20 cellular contexts compared by ENCODE assay signal in genomic region chr2:109607766-109608165, GRCh38. TPM values are rescaled to one million over a fixed set of nuclear protein-coding genes. Genes with fewer than 3 reads are reported as not detected.
A peak's percentile ranks its signal among the peaks of the same experiment; 100 is the strongest.
DNase-seq lines count a peak whose midpoint lies in the region; FAIRE-seq and TF ChIP-seq lines count a peak whose summit lies in the region.
"Had no signal": no experiment of that assay in that cellular context is flagged by ENCODE, and none has a peak within 500 bp of the region (broad histone marks: within the 10 kb centered on the region; RNA-seq: fewer than 3 reads in every experiment).

No MANE protein-coding gene starts in this region.

- H3K27me3 ChIP-seq in osteoblast (ENCODE audit: insufficient read depth, low read length), result no peaks in the 10 kb centered on the region
- H3K27me3 ChIP-seq in right atrium auricular region, result no peaks in the 10 kb centered on the region
- H3K27me3 ChIP-seq: upper lobe of right lung had no signal

- FAIRE-seq in RCC 7860 (lab: Jason Lieb, UNC), result peak; percentile 78
- FAIRE-seq: D721Med, endometrium had no signal

- H2AFZ ChIP-seq in osteoblast (ENCODE audit: low read length), result no peak overlapping the region

- H3K36me3 ChIP-seq in osteoblast (ENCODE audit: insufficient read depth, low read length) (no peaks in the 10 kb centered on the region), right atrium auricular region (no peaks in the 10 kb centered on the region)
- H3K36me3 ChIP-seq: upper lobe of right lung had no signal

- no peaks in the 10 kb centered on the region for H4K20me1 ChIP-seq in osteoblast (ENCODE audit: insufficient read depth, low read length)

- no peak for TF ChIP-seq CTCF in osteoblast (IDR thresholded peaks at IDR 0.05; ENCODE audit: extremely low read depth, low read depth, low read length)
- TF ChIP-seq CTCF in coronary artery (IDR thresholded peaks at IDR 0.05), result no peak
- no peak for TF ChIP-seq CTCF in right atrium auricular region (IDR thresholded peaks at IDR 0.05)

- DNase-seq in EL (peak; percentile 41), RCC 7860 (ENCODE audit: low spot score) (no peak), dermis blood vessel endothelial cell (peak; percentile 24), osteoblast (ENCODE audit: insufficient read length, low spot score, missing footprints) (peak; percentile 29), coronary artery (ENCODE audit: low spot score) (no peak), right atrium auricular region (ENCODE audit: low spot score) (no peak), cerebellar nuclear complex (lab: John Stamatoyannopoulos, UW) (no peak)
- DNase-seq in activated CD4-positive, alpha-beta T cell treated with anti-CD3 and anti-CD28 coated beads, Interleukin-2, amount 50 U/mL, for 48 hours, result no peak
- DNase-seq: activated CD4-positive, alpha-beta T cell treated with anti-CD3 and anti-CD28 coated beads, Interleukin-2, amount 10 ng/mL, durations not matched to agents 24 days and 14 days; activated T-cell treated with anti-CD3 and anti-CD28 coated beads for 4 hours; central memory CD4-positive, alpha-beta T cell; head of caudate nucleus; islet precursor cell; midbrain; NCI-H1417; NK-92 treated with Interleukin-12 subunit alpha and Interleukin-12 subunit beta, amount 100 ng/mL, for 24 hours; upper lobe of right lung had no signal

- peaks cover 92% of the 10 kb centered on the region for H3K79me2 ChIP-seq in osteoblast (ENCODE audit: insufficient read depth, low read length)

- H3K9me3 ChIP-seq in osteoblast (ENCODE audit: low read depth, low read length) (no peaks in the 10 kb centered on the region), right atrium auricular region (no peaks in the 10 kb centered on the region)
- H3K9me3 ChIP-seq: upper lobe of right lung had no signal

- H3K4me1 ChIP-seq in osteoblast (ENCODE audit: insufficient read depth, low read length), result peaks cover 59% of the 10 kb centered on the region
- peaks cover 0 to 39% of the 10 kb centered on the region in 2 donors for H3K4me1 ChIP-seq in right atrium auricular region

- peak overlapping the region; percentile 28 for H3K4me2 ChIP-seq in osteoblast (ENCODE audit: insufficient read depth, low read length)
- H3K4me2 ChIP-seq: KMS-11 had no signal

- H3K27ac ChIP-seq in osteoblast (ENCODE audit: low read depth, low read length) (peak overlapping the region; percentile 84), coronary artery (no peak overlapping the region), right atrium auricular region (no peak overlapping the region)
- H3K27ac ChIP-seq: KMS-11, upper lobe of right lung had no signal

- H3K4me3 ChIP-seq in osteoblast (ENCODE audit: insufficient read depth, low read length) (no peak overlapping the region), coronary artery (no peak overlapping the region), right atrium auricular region (no peak overlapping the region)
- H3K4me3 ChIP-seq: upper lobe of right lung had no signal

RNA-seq across cellular contexts. Expression of gene SEPTIN10, which starts 6.0 kb away (rescaled TPM):
- total RNA-seq in dermis blood vessel endothelial cell (149 and 179 TPM in 2 replicates), osteoblast (101 and 107 TPM in 2 replicates), right atrium auricular region (10 to 100 TPM; 47.0 to 61.7 TPM)

RNA-seq across cellular contexts. Expression of gene SOWAHC, which starts 6.4 kb away (rescaled TPM):
- total RNA-seq in dermis blood vessel endothelial cell (11.1 and 14.3 TPM in 2 replicates), osteoblast (14.7 and 17.7 TPM in 2 replicates), right atrium auricular region (1 to 10 TPM; 3.0 to 5.3 TPM)

Comparison
In these comparisons a context has a peak if more than half of its experiments do, and no peak if none do; other contexts are left out.
1. DNase-seq: peak in EL (single experiment), dermis blood vessel endothelial cell (single experiment) and osteoblast (single experiment); none in RCC 7860 (single experiment), coronary artery (single experiment), right atrium auricular region (single experiment), activated CD4-positive, alpha-beta T cell treated with anti-CD3 and anti-CD28 coated beads, Interleukin-2, amount 50 U/mL, for 48 hours (0 of 2) and cerebellar nuclear complex (0 of 2).